Comparison of ENCODE assay signal across 9 cellular contexts in genomic region chr4:22607382-22607781, GRCh38.
DNase-seq lines count a peak whose midpoint lies in the region; ATAC-seq lines count a peak whose summit lies in the region.
"Had no signal": no experiment of that assay in that cellular context is flagged by ENCODE, and none has a peak within 500 bp of the region (broad histone marks: within the 10 kb centered on the region; RNA-seq: fewer than 3 reads in every experiment).

No MANE protein-coding gene starts in this region.

- no peaks in the 10 kb centered on the region for H3K9me3 Mint-ChIP-seq in activated T-helper 2 cell treated with anti-CD3 and anti-CD28 coated beads, Interferon-gamma antibody, Interleukin-2, Interleukin-4, amounts not matched to agents 10 μg/mL and 5 μg/mL and 100 μg/mL, durations not matched to agents 14 hours and 24 hours and 36 hours
- H3K9me3 Mint-ChIP-seq: memory B cell had no signal

- H3K27me3 Mint-ChIP-seq in activated T-helper 2 cell treated with anti-CD3 and anti-CD28 coated beads, Interferon-gamma antibody, Interleukin-2, Interleukin-4, amounts not matched to agents 10 μg/mL and 5 μg/mL and 100 μg/mL, durations not matched to agents 14 hours and 24 hours and 36 hours (ENCODE audit: low read depth): peaks cover 2% of the 10 kb centered on the region
- H3K27me3 Mint-ChIP-seq: memory B cell had no signal

- H3K4me3 Mint-ChIP-seq in activated T-helper 2 cell treated with anti-CD3 and anti-CD28 coated beads, Interferon-gamma antibody, Interleukin-2, Interleukin-4, amounts not matched to agents 10 μg/mL and 5 μg/mL and 100 μg/mL, durations not matched to agents 14 hours and 24 hours and 36 hours (ENCODE audit: low read depth): no peak overlapping the region
- H3K4me3 Mint-ChIP-seq: memory B cell had no signal

- no peaks in the 10 kb centered on the region for H3K36me3 Mint-ChIP-seq in activated T-helper 2 cell treated with anti-CD3 and anti-CD28 coated beads, Interferon-gamma antibody, Interleukin-2, Interleukin-4, amounts not matched to agents 10 μg/mL and 5 μg/mL and 100 μg/mL, durations not matched to agents 14 hours and 24 hours and 36 hours (ENCODE audit: low read depth)
- H3K36me3 Mint-ChIP-seq: memory B cell had no signal

- intact Hi-C loops in activated T-helper 2 cell treated with anti-CD3 and anti-CD28 coated beads, Interferon-gamma antibody, Interleukin-2, Interleukin-4, amounts not matched to agents 10 μg/mL and 5 μg/mL and 100 μg/mL, durations not matched to agents 14 hours and 24 hours and 36 hours (cut with micrococcal nuclease): loop anchor here (1.0 to 5.0 kb wide), 6 partner anchors 85 to 197 kb away; partner anchors contain the start of gene GBA3
- intact Hi-C loops in left cardiac atrium (cut with DNase I): loop anchor here (2.0 to 10.0 kb wide), 2 partner anchors 193 to 197 kb away; no protein-coding TSS in a partner anchor

- DNase-seq in CMK (ENCODE audit: low read depth) (peak; percentile 44), NCI-H69 (lab: John Stamatoyannopoulos, UW) (peak; percentile 47), left cardiac atrium (peak; percentile 27), NCI-H526 treated with DMSO at 0.1 percent for 48 hours (lab: John Stamatoyannopoulos, UW) (no peak)
- DNase-seq in activated T-helper 2 cell treated with anti-CD3 and anti-CD28 coated beads, Interferon-gamma antibody, Interleukin-2, Interleukin-4, amounts not matched to agents 10 μg/mL and 5 μg/mL and 100 μg/mL, durations not matched to agents 14 hours and 24 hours and 36 hours (ENCODE audit: low spot score): peak; percentile 53
- peak; percentile 29 for DNase-seq in stimulated activated CD4-positive, alpha-beta T cell treated with anti-CD3 and anti-CD28 coated beads, Interleukin-12 subunit alpha, Interleukin-12 subunit beta, amount 100 ng/mL, for 4 hours

- H3K4me1 Mint-ChIP-seq in activated T-helper 2 cell treated with anti-CD3 and anti-CD28 coated beads, Interferon-gamma antibody, Interleukin-2, Interleukin-4, amounts not matched to agents 10 μg/mL and 5 μg/mL and 100 μg/mL, durations not matched to agents 14 hours and 24 hours and 36 hours (ENCODE audit: low read depth): peaks cover 42% of the 10 kb centered on the region
- H3K4me1 Mint-ChIP-seq: memory B cell had no signal

- H3K27ac Mint-ChIP-seq in activated T-helper 2 cell treated with anti-CD3 and anti-CD28 coated beads, Interferon-gamma antibody, Interleukin-2, Interleukin-4, amounts not matched to agents 10 μg/mL and 5 μg/mL and 100 μg/mL, durations not matched to agents 14 hours and 24 hours and 36 hours: no peak overlapping the region
- H3K27ac Mint-ChIP-seq: memory B cell had no signal

- ATAC-seq in GM21825 (IDR thresholded peaks at IDR 0.05; ENCODE audit: unreplicated experiment): peak; percentile 75
- peak; percentile 92 to 98 for ATAC-seq in left cardiac atrium
- ATAC-seq in GM21717 (IDR thresholded peaks at IDR 0.05; ENCODE audit: unreplicated experiment): no peak
